11 cellular contexts compared by ENCODE assay signal in the genomic region with DNA sequence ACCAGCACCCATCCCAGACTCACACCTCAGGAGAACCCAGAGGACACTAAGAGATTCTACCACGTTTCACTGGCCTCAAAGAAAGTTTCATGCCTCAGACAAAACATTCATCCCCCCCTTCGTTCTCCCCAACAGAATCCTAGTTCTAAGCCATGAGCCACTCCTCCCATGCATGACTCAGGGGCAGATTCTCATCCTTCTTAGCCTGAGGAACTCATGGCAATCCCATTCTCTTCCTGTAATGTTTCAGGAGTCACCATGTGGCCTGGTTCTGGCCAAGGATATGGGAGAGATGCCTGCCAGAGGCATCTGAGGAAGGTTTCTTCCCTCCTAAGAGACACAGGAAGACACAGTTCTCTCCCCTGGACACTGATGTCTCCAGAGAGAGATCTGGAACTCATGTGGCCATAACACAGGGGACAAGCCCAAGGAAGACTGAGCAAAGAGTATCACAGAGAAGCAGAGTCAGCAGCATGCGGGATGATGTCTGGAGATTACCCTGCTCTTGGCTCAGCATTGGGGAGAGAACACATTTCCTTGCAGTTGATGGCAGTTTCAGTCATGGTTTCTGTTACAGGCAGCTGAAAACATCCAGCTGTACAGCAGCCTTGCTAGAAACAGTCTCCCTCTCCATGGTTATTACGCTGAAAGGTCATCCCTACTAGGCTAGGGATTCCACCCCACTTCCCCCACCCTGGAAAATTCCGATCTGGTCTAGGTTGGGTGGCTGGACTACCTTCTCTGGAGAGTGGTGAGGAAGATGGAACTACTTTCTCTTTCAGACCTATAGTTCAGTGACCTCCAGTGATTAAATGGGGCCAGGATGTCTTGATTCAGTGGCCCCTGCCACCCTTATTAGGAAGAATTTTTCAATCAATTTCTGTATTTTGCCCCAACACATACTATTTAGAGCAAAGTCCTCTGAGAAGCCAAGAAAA.
DNase-seq lines count a peak whose midpoint lies in the region; ATAC-seq, FAIRE-seq and TF ChIP-seq lines count a peak whose summit lies in the region.
"Had no signal": no experiment of that assay in that cellular context is flagged by ENCODE, and none has a peak within 500 bp of the region (broad histone marks: within the 10 kb centered on the region; RNA-seq: fewer than 3 reads in every experiment).

No MANE protein-coding gene starts in this region.

- no peak overlapping the region for H3K9ac ChIP-seq in astrocyte (ENCODE audit: low read length)

- ATAC-seq in GM19463 (IDR thresholded peaks at IDR 0.05; ENCODE audit: unreplicated experiment) (peak; percentile 63), HG03064 (IDR thresholded peaks at IDR 0.05; ENCODE audit: low read depth, unreplicated experiment) (peak; percentile 74)
- no peak for ATAC-seq in natural killer cell treated with Interleukin-12 subunit alpha and Interleukin-12 subunit beta and Interleukin-15 and Interleukin-18, amount 100 ng/mL, for 72 hours

- DNase-seq in Daoy (ENCODE audit: low read depth) = peak; percentile 46
- DNase-seq in astrocyte (ENCODE audit: low read depth) = no peak
- DNase-seq in natural killer cell treated with Interleukin-12 subunit alpha and Interleukin-12 subunit beta and Interleukin-15 and Interleukin-18, amount 100 ng/mL, for 72 hours (ENCODE audit: low spot score) = no peak
- DNase-seq in NCI-H1105 (lab: John Stamatoyannopoulos, UW) = no peak
- no peak for DNase-seq in D721Med (ENCODE audit: insufficient read length, low spot score)
- DNase-seq in NOMO-1 treated with dmso at 0.1 percent for 144 hours (lab: John Stamatoyannopoulos, UW; ENCODE audit: unreplicated experiment) = no peak
- DNase-seq: NCI-H187 treated with DMSO at 0.1 percent for 48 hours had no signal

- no peaks in the 10 kb centered on the region for H3K9me3 Mint-ChIP-seq in astrocyte (ENCODE audit: unreplicated experiment)
- peaks cover 3% of the 10 kb centered on the region for H3K9me3 Mint-ChIP-seq in natural killer cell treated with Interleukin-12 subunit alpha and Interleukin-12 subunit beta and Interleukin-15 and Interleukin-18, amount 100 ng/mL, for 72 hours

- peaks cover 43% of the 10 kb centered on the region for H3K4me1 ChIP-seq in astrocyte (ENCODE audit: insufficient read depth, low read length)

- no peak overlapping the region for H2AFZ ChIP-seq in astrocyte (ENCODE audit: low read depth, low read length)

- no peaks in the 10 kb centered on the region for H3K36me3 ChIP-seq in astrocyte (ENCODE audit: insufficient read depth, low read length)

- H3K36me3 Mint-ChIP-seq in astrocyte (ENCODE audit: low read depth, unreplicated experiment) = peaks cover 10% of the 10 kb centered on the region
- H3K36me3 Mint-ChIP-seq in natural killer cell treated with Interleukin-12 subunit alpha and Interleukin-12 subunit beta and Interleukin-15 and Interleukin-18, amount 100 ng/mL, for 72 hours = no peaks in the 10 kb centered on the region
- H3K36me3 Mint-ChIP-seq: activated naive CD8-positive, alpha-beta T cell had no signal

- H3K27ac ChIP-seq in astrocyte (ENCODE audit: low read depth, low read length) = no peak overlapping the region

- peaks cover 55% of the 10 kb centered on the region for H3K4me1 Mint-ChIP-seq in astrocyte (ENCODE audit: low read depth, unreplicated experiment)
- H3K4me1 Mint-ChIP-seq in natural killer cell treated with Interleukin-12 subunit alpha and Interleukin-12 subunit beta and Interleukin-15 and Interleukin-18, amount 100 ng/mL, for 72 hours (ENCODE audit: low read depth in 2 of 2) = peaks cover 0 to 2% of the 10 kb centered on the region in 2 donors

- H4K20me1 ChIP-seq in astrocyte (ENCODE audit: insufficient read depth, low read length) = no peaks in the 10 kb centered on the region

- TF ChIP-seq CTCF in astrocyte (IDR thresholded peaks at IDR 0.05; ENCODE audit: insufficient read depth, low read depth, low read length) (no peak), D721Med (IDR thresholded peaks at IDR 0.05; ENCODE audit: insufficient read depth, missing control alignments) (no peak)

- FAIRE-seq in astrocyte (lab: Jason Lieb, UNC) = no peak
- FAIRE-seq in D721Med (lab: Jason Lieb, UNC) = no peak
- FAIRE-seq: TTC549 had no signal

- no peak overlapping the region for H3K4me3 ChIP-seq in astrocyte (ENCODE audit: insufficient read depth, low read depth, low read length)

- H3K4me3 Mint-ChIP-seq in astrocyte (ENCODE audit: unreplicated experiment) = peak overlapping the region; percentile 61
- H3K4me3 Mint-ChIP-seq in natural killer cell treated with Interleukin-12 subunit alpha and Interleukin-12 subunit beta and Interleukin-15 and Interleukin-18, amount 100 ng/mL, for 72 hours = no peak overlapping the region
- H3K4me3 Mint-ChIP-seq: activated naive CD8-positive, alpha-beta T cell had no signal

- no peak overlapping the region for H3K4me2 ChIP-seq in astrocyte (ENCODE audit: low read length)

- no peaks in the 10 kb centered on the region for H3K27me3 Mint-ChIP-seq in astrocyte (ENCODE audit: low read depth, unreplicated experiment)
- H3K27me3 Mint-ChIP-seq in natural killer cell treated with Interleukin-12 subunit alpha and Interleukin-12 subunit beta and Interleukin-15 and Interleukin-18, amount 100 ng/mL, for 72 hours = peaks cover 34 to 51% of the 10 kb centered on the region in 2 donors

- peak overlapping the region; percentile 94 for H3K27ac Mint-ChIP-seq in astrocyte (ENCODE audit: unreplicated experiment)
- no peak overlapping the region for H3K27ac Mint-ChIP-seq in natural killer cell treated with Interleukin-12 subunit alpha and Interleukin-12 subunit beta and Interleukin-15 and Interleukin-18, amount 100 ng/mL, for 72 hours
- H3K27ac Mint-ChIP-seq: activated naive CD8-positive, alpha-beta T cell had no signal

- no peaks in the 10 kb centered on the region for H3K79me2 ChIP-seq in astrocyte (ENCODE audit: insufficient read depth, low read length)

- no peaks in the 10 kb centered on the region for H3K27me3 ChIP-seq in astrocyte (ENCODE audit: insufficient read depth, low read length)

- H3K9me3 ChIP-seq in astrocyte (ENCODE audit: insufficient read depth, low read depth, low read length) = no peaks in the 10 kb centered on the region

Comparison
In these comparisons a context has a peak if more than half of its experiments do, and no peak if none do; other contexts are left out.
1. ATAC-seq: peak in GM19463 (single experiment) and HG03064 (single experiment); none in natural killer cell treated with Interleukin-12 subunit alpha and Interleukin-12 subunit beta and Interleukin-15 and Interleukin-18, amount 100 ng/mL, for 72 hours (0 of 2).